9 cellular contexts compared by ENCODE assay signal in genomic region chr20:62358728-62359490, GRCh38. TPM values are rescaled to one million over a fixed set of nuclear protein-coding genes. Genes with fewer than 3 reads are reported as not detected.
DNase-seq lines count a peak whose midpoint lies in the region; ATAC-seq and TF ChIP-seq lines count a peak whose summit lies in the region.
"Had no signal": no experiment of that assay in that cellular context is flagged by ENCODE, and none has a peak within 500 bp of the region (broad histone marks: within the 10 kb centered on the region; RNA-seq: fewer than 3 reads in every experiment).

No MANE protein-coding gene starts in this region.

- peak overlapping the region; percentile 68 for H3K27ac ChIP-seq in substantia nigra (ENCODE audit: low read depth, low read length, poor library complexity, severe bottlenecking)

- no peak overlapping the region for H3K27ac Mint-ChIP-seq in glutamatergic neuron (ENCODE audit: unreplicated experiment)
- H3K27ac Mint-ChIP-seq: IgD-negative memory B cell had no signal

- ATAC-seq in GM19455 (IDR thresholded peaks at IDR 0.05; ENCODE audit: unreplicated experiment), result no peak

- H3K36me3 Mint-ChIP-seq in glutamatergic neuron (ENCODE audit: unreplicated experiment), result no peaks in the 10 kb centered on the region
- H3K36me3 Mint-ChIP-seq: IgD-negative memory B cell had no signal

- H3K4me3 Mint-ChIP-seq in glutamatergic neuron (ENCODE audit: unreplicated experiment), result peak overlapping the region; percentile 46
- H3K4me3 Mint-ChIP-seq: IgD-negative memory B cell had no signal

- peaks cover 11% of the 10 kb centered on the region for H3K4me1 Mint-ChIP-seq in glutamatergic neuron (ENCODE audit: low read depth, unreplicated experiment)

- DNase-seq in NCI-H510A treated with DMSO at 0.1 percent for 48 hours (lab: John Stamatoyannopoulos, UW), result peak; percentile 67
- DNase-seq in glutamatergic neuron, result peak; percentile 28
- DNase-seq in substantia nigra (lab: John Stamatoyannopoulos, UW), result no peak
- no peak for DNase-seq in activated CD4-positive, alpha-beta T cell treated with anti-CD3 and anti-CD28 coated beads for 48 hours
- no peak for DNase-seq in pons (ENCODE audit: low spot score)
- DNase-seq: activated naive CD4-positive, alpha-beta T cell treated with anti-CD3 and anti-CD28 coated beads, Interleukin-2, amount 50 U/mL, for 16 hours; head of caudate nucleus had no signal

- H3K27me3 Mint-ChIP-seq in glutamatergic neuron (ENCODE audit: unreplicated experiment), result peaks cover 8% of the 10 kb centered on the region
- H3K27me3 Mint-ChIP-seq: IgD-negative memory B cell had no signal

- H3K9me3 Mint-ChIP-seq in glutamatergic neuron (ENCODE audit: unreplicated experiment), result peaks cover 10% of the 10 kb centered on the region
- H3K9me3 Mint-ChIP-seq: IgD-negative memory B cell had no signal

- TF ChIP-seq CTCF in glutamatergic neuron (IDR thresholded peaks at IDR 0.05; ENCODE audit: partially characterized antibody, unreplicated experiment), result no peak

RNA-seq across cellular contexts. Expression of gene LAMA5, which starts 8.2 kb away (rescaled TPM):
- total RNA-seq in glutamatergic neuron (ENCODE audit: unreplicated experiment), result 724 TPM

RNA-seq across cellular contexts. Expression of gene RPS21, which starts 28.0 kb away (rescaled TPM):
- 829 TPM for total RNA-seq in glutamatergic neuron (ENCODE audit: unreplicated experiment)

RNA-seq across cellular contexts. Expression of gene CABLES2, which starts 48.2 kb away (rescaled TPM):
- total RNA-seq in glutamatergic neuron (ENCODE audit: unreplicated experiment), result 25.3 TPM

RNA-seq across cellular contexts. Expression of gene ADRM1, which starts 56.1 kb away (rescaled TPM):
- 74.8 TPM for total RNA-seq in glutamatergic neuron (ENCODE audit: unreplicated experiment)

Comparison
In these comparisons a context has a peak if more than half of its experiments do, and no peak if none do; other contexts are left out.
1. DNase-seq: peak in NCI-H510A treated with DMSO at 0.1 percent for 48 hours (single experiment) and glutamatergic neuron (single experiment); none in substantia nigra (0 of 49), activated CD4-positive, alpha-beta T cell treated with anti-CD3 and anti-CD28 coated beads for 48 hours (single experiment) and pons (single experiment).